Comparison of ENCODE assay signal across 10 cellular contexts in genomic region chr12:113961921-113962710, GRCh38. TPM values are rescaled to one million over a fixed set of nuclear protein-coding genes. Genes with fewer than 3 reads are reported as not detected.
DNase-seq lines count a peak whose midpoint lies in the region; ATAC-seq, FAIRE-seq and TF ChIP-seq lines count a peak whose summit lies in the region.
"Had no signal": no experiment of that assay in that cellular context is flagged by ENCODE, and none has a peak within 500 bp of the region (broad histone marks: within the 10 kb centered on the region; RNA-seq: fewer than 3 reads in every experiment).

No MANE protein-coding gene starts in this region.

- peaks cover 1% of the 10 kb centered on the region for H3K9me3 Mint-ChIP-seq in activated naive CD4-positive, alpha-beta T cell treated with anti-CD3 and anti-CD28 coated beads for 36 hours

- no peaks in the 10 kb centered on the region for H3K27me3 ChIP-seq in upper lobe of right lung

- no peak overlapping the region for H3K4me3 ChIP-seq in upper lobe of right lung
- H3K4me3 ChIP-seq: psoas muscle had no signal

- intact Hi-C loops in activated naive CD4-positive, alpha-beta T cell treated with anti-CD3 and anti-CD28 coated beads for 36 hours (cut with micrococcal nuclease), result loop anchor here (1.0 to 10.0 kb wide), 5 partner anchors 605 to 977 kb away; partner anchors contain the start of genes PLBD2 and TPCN1
- intact Hi-C loops in upper lobe of right lung (cut with DNase I), result no loop called here

- peaks cover 53% of the 10 kb centered on the region for H3K36me3 ChIP-seq in upper lobe of right lung

- no peaks in the 10 kb centered on the region for H3K27me3 Mint-ChIP-seq in activated naive CD4-positive, alpha-beta T cell treated with anti-CD3 and anti-CD28 coated beads for 36 hours (ENCODE audit: low read depth)

- H3K36me3 Mint-ChIP-seq in activated naive CD4-positive, alpha-beta T cell treated with anti-CD3 and anti-CD28 coated beads for 36 hours (ENCODE audit: low read depth), result peaks cover 52% of the 10 kb centered on the region

- peak overlapping the region; percentile 71 for H3K4me3 Mint-ChIP-seq in activated naive CD4-positive, alpha-beta T cell treated with anti-CD3 and anti-CD28 coated beads for 36 hours

- TF ChIP-seq CTCF in upper lobe of right lung (IDR thresholded peaks at IDR 0.05) (no peak), D721Med (IDR thresholded peaks at IDR 0.05; ENCODE audit: insufficient read depth, missing control alignments) (no peak)

- H3K27ac ChIP-seq in upper lobe of right lung, result no peak overlapping the region
- H3K27ac ChIP-seq: psoas muscle had no signal

- DNase-seq in GM18507 (ENCODE audit: extremely low spot score, insufficient read length, low read depth) (no peak), upper lobe of right lung (no peak), D721Med (ENCODE audit: insufficient read length, low spot score) (no peak)
- DNase-seq in activated naive CD4-positive, alpha-beta T cell treated with anti-CD3 and anti-CD28 coated beads for 36 hours, result peak; percentile 91
- DNase-seq in stimulated activated CD4-positive, alpha-beta T cell treated with anti-CD3 and anti-CD28 coated beads, Interleukin-1b, Interleukin-23, amount 100 ng/mL, for 24 hours (ENCODE audit: low read depth in 4 of 4, low spot score in 1 of 4), result peak in 3 of 4 experiments; percentile 21 to 39 (median 35)
- DNase-seq: NCI-H510A treated with DMSO at 0.1 percent for 48 hours, psoas muscle had no signal

- CTCF ChIA-PET in activated naive CD4-positive, alpha-beta T cell treated with anti-CD3 and anti-CD28 coated beads for 36 hours (lab: Charles Lee), result interaction anchor here (0.6 kb wide), 1 partner anchor 18 kb away, joined by 3 read pairs; no protein-coding TSS in a partner anchor

- peaks cover 53% of the 10 kb centered on the region for H3K4me1 Mint-ChIP-seq in activated naive CD4-positive, alpha-beta T cell treated with anti-CD3 and anti-CD28 coated beads for 36 hours (ENCODE audit: low read depth)

- peaks cover 14% of the 10 kb centered on the region for H3K4me1 ChIP-seq in upper lobe of right lung

- FAIRE-seq in GM18507 (lab: Jason Lieb, UNC), result peak; percentile 69
- no peak for FAIRE-seq in D721Med (lab: Jason Lieb, UNC)

- H3K27ac Mint-ChIP-seq in activated naive CD4-positive, alpha-beta T cell treated with anti-CD3 and anti-CD28 coated beads for 36 hours, result peak overlapping the region; percentile 100

- peak; percentile 30 for ATAC-seq in HG03469 (IDR thresholded peaks at IDR 0.05; ENCODE audit: unreplicated experiment)
- ATAC-seq in upper lobe of right lung, result no peak
- ATAC-seq in GM21825 (IDR thresholded peaks at IDR 0.05; ENCODE audit: unreplicated experiment), result no peak
- ATAC-seq in HG03196 (IDR thresholded peaks at IDR 0.05; ENCODE audit: unreplicated experiment), result no peak
- ATAC-seq: psoas muscle had no signal

- no peaks in the 10 kb centered on the region for H3K9me3 ChIP-seq in upper lobe of right lung
- H3K9me3 ChIP-seq: psoas muscle had no signal

RNA-seq across cellular contexts. Expression of gene RBM19, which starts 4.0 kb away (rescaled TPM):
- total RNA-seq in activated naive CD4-positive, alpha-beta T cell treated with anti-CD3 and anti-CD28 coated beads for 36 hours, result 10 to 100 TPM; 89.0 to 96.2 TPM
- 36.4 TPM for total RNA-seq in upper lobe of right lung

Comparison
In these comparisons a context has a peak if more than half of its experiments do, and no peak if none do; other contexts are left out.
1. DNase-seq: peak in activated naive CD4-positive, alpha-beta T cell treated with anti-CD3 and anti-CD28 coated beads for 36 hours (single experiment) and stimulated activated CD4-positive, alpha-beta T cell treated with anti-CD3 and anti-CD28 coated beads, Interleukin-1b, Interleukin-23, amount 100 ng/mL, for 24 hours (3 of 4); none in GM18507 (single experiment), upper lobe of right lung (single experiment) and D721Med (single experiment).